ENCODE assay signal across 17 cellular contexts in genomic region chr4:1237981-1238675, GRCh38. TPM values are rescaled to one million over a fixed set of nuclear protein-coding genes. Genes with fewer than 3 reads are reported as not detected.
DNase-seq lines count a peak whose midpoint lies in the region; ATAC-seq and TF ChIP-seq lines count a peak whose summit lies in the region.
"Had no signal": no experiment of that assay in that cellular context is flagged by ENCODE, and none has a peak within 500 bp of the region (broad histone marks: within the 10 kb centered on the region; RNA-seq: fewer than 3 reads in every experiment).

No MANE protein-coding gene starts in this region.

- no peaks in the 10 kb centered on the region for H3K9me3 ChIP-seq in RWPE2 (ENCODE audit: severe bottlenecking)
- H3K9me3 ChIP-seq: vagina had no signal

- ATAC-seq in RWPE2 (ENCODE audit: low read depth) (no peak), GM18858 (IDR thresholded peaks at IDR 0.05; ENCODE audit: unreplicated experiment) (no peak), GM21717 (IDR thresholded peaks at IDR 0.05; ENCODE audit: unreplicated experiment) (no peak)
- ATAC-seq: activated CD8-positive, alpha-beta T cell treated with anti-CD3 and anti-CD28 coated beads, Interleukin-2, amount 10 ng/mL, durations not matched to agents 7 days and 5 days; activated T-helper 17 cell treated with anti-CD3 and anti-CD28 coated beads, Interleukin-2, amount 50 U/mL, for 72 hours had no signal

- H3K4me3 Mint-ChIP-seq in CD14-positive monocyte (no peak overlapping the region), progenitor cell of endocrine pancreas (ENCODE audit: low read depth) (no peak overlapping the region)
- H3K4me3 Mint-ChIP-seq: activated CD8-positive, alpha-beta T cell treated with anti-CD3 and anti-CD28 coated beads, Interleukin-2, amount 10 ng/mL, durations not matched to agents 7 days and 5 days; activated T-helper 17 cell treated with anti-CD3 and anti-CD28 coated beads, Interleukin-2, amount 50 U/mL, for 72 hours had no signal

- DNase-seq in CD14-positive monocyte (ENCODE audit: low spot score) (peak; percentile 40), RWPE2 (ENCODE audit: low spot score) (peak; percentile 59), iPS-NIHi11 (ENCODE audit: low spot score) (peak; percentile 7), progenitor cell of endocrine pancreas (ENCODE audit: low spot score, unreplicated experiment) (no peak), NOMO-1 (lab: John Stamatoyannopoulos, UW; ENCODE audit: unreplicated experiment in 2 of 2) (no peak), superior temporal gyrus (ENCODE audit: extremely low spot score) (no peak)
- DNase-seq: activated CD4-positive, CD25-positive, alpha-beta regulatory T cell; activated CD8-positive, alpha-beta T cell treated with anti-CD3 and anti-CD28 coated beads, Interleukin-2, amount 10 ng/mL, durations not matched to agents 7 days and 5 days; anterior cingulate cortex; NCI-H1694; NCI-H345; SHP77 treated with DMSO at 0.1 percent for 48 hours; stimulated activated naive CD4-positive, alpha-beta T cell treated with Interleukin-2 at 50 U/mL for 16 hours had no signal

- intact Hi-C loops in CD14-positive monocyte (cut with micrococcal nuclease), result no loop called here

- H3K9me3 Mint-ChIP-seq in CD14-positive monocyte (no peaks in the 10 kb centered on the region), progenitor cell of endocrine pancreas (ENCODE audit: low read depth) (no peaks in the 10 kb centered on the region)
- H3K9me3 Mint-ChIP-seq: activated T-helper 17 cell treated with anti-CD3 and anti-CD28 coated beads, Interleukin-2, amount 50 U/mL, for 72 hours had no signal

- H3K27ac Mint-ChIP-seq in CD14-positive monocyte (peak overlapping the region in 1 of 7 donors; percentile 24), progenitor cell of endocrine pancreas (peak overlapping the region; percentile 59)
- H3K27ac Mint-ChIP-seq: activated CD8-positive, alpha-beta T cell treated with anti-CD3 and anti-CD28 coated beads, Interleukin-2, amount 10 ng/mL, durations not matched to agents 7 days and 5 days; activated T-helper 17 cell treated with anti-CD3 and anti-CD28 coated beads, Interleukin-2, amount 50 U/mL, for 72 hours had no signal

- H3K36me3 ChIP-seq in RWPE2 (ENCODE audit: low read depth), result peaks cover 66% of the 10 kb centered on the region

- no peaks in the 10 kb centered on the region for H3K27me3 ChIP-seq in RWPE2 (ENCODE audit: insufficient read depth, poor library complexity, severe bottlenecking)
- H3K27me3 ChIP-seq: vagina had no signal

- H3K27ac ChIP-seq in RWPE2 (ENCODE audit: poor library complexity, severe bottlenecking), result no peak overlapping the region
- H3K27ac ChIP-seq: vagina had no signal

- H3K4me1 Mint-ChIP-seq in CD14-positive monocyte (peaks cover 4% of the 10 kb centered on the region), progenitor cell of endocrine pancreas (ENCODE audit: low read depth) (peaks cover 21% of the 10 kb centered on the region)

- TF ChIP-seq CTCF in CD14-positive monocyte (IDR thresholded peaks at IDR 0.05) (no peak), RWPE2 (IDR thresholded peaks at IDR 0.05; ENCODE audit: poor library complexity, severe bottlenecking) (no peak), progenitor cell of endocrine pancreas (IDR thresholded peaks at IDR 0.05; ENCODE audit: unreplicated experiment) (no peak)

- no peaks in the 10 kb centered on the region for H3K27me3 Mint-ChIP-seq in CD14-positive monocyte (ENCODE audit: low read depth in 3 of 3)
- H3K27me3 Mint-ChIP-seq in progenitor cell of endocrine pancreas, result no peaks in the 10 kb centered on the region
- H3K27me3 Mint-ChIP-seq: activated T-helper 17 cell treated with anti-CD3 and anti-CD28 coated beads, Interleukin-2, amount 50 U/mL, for 72 hours had no signal

- no peaks in the 10 kb centered on the region for H3K4me1 ChIP-seq in RWPE2 (ENCODE audit: insufficient read depth, poor library complexity, severe bottlenecking)

- H3K36me3 Mint-ChIP-seq in CD14-positive monocyte (peaks cover 52 to 75% of the 10 kb centered on the region in 2 donors), progenitor cell of endocrine pancreas (ENCODE audit: insufficient read depth) (peaks cover 16% of the 10 kb centered on the region)

- H3K4me3 ChIP-seq in RWPE2 (ENCODE audit: severe bottlenecking), result no peak overlapping the region
- H3K4me3 ChIP-seq: vagina had no signal

RNA-seq across cellular contexts. Expression of gene CTBP1, which starts 10.8 kb away (rescaled TPM):
- 10 to 100 TPM; 21.3 to 42.1 TPM for polyA plus RNA-seq in CD14-positive monocyte
- total RNA-seq in progenitor cell of endocrine pancreas, result 199 and 204 TPM in 2 replicates

RNA-seq across cellular contexts. Expression of gene MAEA, which starts 51.6 kb away (rescaled TPM):
- 10 to 100 TPM; 34.3 to 37.7 TPM for polyA plus RNA-seq in CD14-positive monocyte
- total RNA-seq in progenitor cell of endocrine pancreas, result 77.8 and 81.3 TPM in 2 replicates

Comparison
In these comparisons a context has a peak if more than half of its experiments do, and no peak if none do; other contexts are left out.
1. DNase-seq: peak in CD14-positive monocyte (single experiment), RWPE2 (single experiment) and iPS-NIHi11 (single experiment); none in progenitor cell of endocrine pancreas (single experiment), NOMO-1 (0 of 2) and superior temporal gyrus (single experiment).